Comparison of ENCODE assay signal across 8 cellular contexts in the genomic region with DNA sequence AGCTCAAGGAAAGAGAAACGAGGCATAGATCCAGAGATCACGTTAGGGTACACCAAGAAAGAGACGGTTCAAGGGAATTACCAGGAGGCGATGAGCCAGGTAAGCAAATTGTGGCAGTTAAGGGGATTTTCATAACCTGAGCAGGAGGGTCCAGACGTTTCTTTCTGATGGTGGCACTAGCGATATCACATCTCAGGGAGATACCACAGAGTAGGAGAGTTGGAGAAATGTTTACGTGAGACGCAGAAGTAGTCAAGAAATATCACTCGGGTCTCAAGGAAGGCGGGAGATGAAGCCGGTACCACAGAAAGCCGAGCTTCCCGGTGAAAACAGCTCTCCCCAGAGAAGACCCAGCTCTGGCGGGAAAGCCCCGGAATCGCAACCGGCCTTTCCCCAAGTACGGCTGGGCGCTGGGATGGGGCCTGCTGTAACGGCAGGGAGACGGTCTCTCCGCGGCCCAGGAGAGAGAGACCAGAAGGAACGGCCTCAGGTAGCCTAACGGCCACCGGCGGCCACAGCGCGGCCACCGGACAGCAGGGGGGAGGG. TPM values are rescaled to one million over a fixed set of nuclear protein-coding genes. Genes with fewer than 3 reads are reported as not detected.
DNase-seq lines count a peak whose midpoint lies in the region; ATAC-seq and TF ChIP-seq lines count a peak whose summit lies in the region.

No MANE protein-coding gene starts in this region.

- ATAC-seq in GM21390 (IDR thresholded peaks at IDR 0.05; ENCODE audit: unreplicated experiment) (peak; percentile 17), activated B cell treated with CpG ODN at 0.5 μM for 24 hours (ENCODE audit: low read depth) (peak; percentile 46), omental fat pad (ENCODE audit: low FRiP score) (no peak)
- ATAC-seq in central memory CD8-positive, alpha-beta T cell (replicated peaks; ENCODE audit: extremely low read depth, poor library complexity, severe bottlenecking) = peak; percentile 46
- ATAC-seq in stimulated activated naive CD8-positive, alpha-beta T cell treated with anti-CD3 and anti-CD28 coated beads, Interleukin-15, amount 100 ng/mL, for 72 hours = peak; percentile 54

- peak overlapping the region; percentile 88 for H4K91ac ChIP-seq in mesenchymal stem cell (ENCODE audit: low read length)

- CTCF ChIA-PET in activated B cell treated with CpG ODN at 0.5 μM for 24 hours (lab: Charles Lee) = interaction anchor here (1.3 kb wide), 1 partner anchor 52 kb away, joined by 3 read pairs; a partner anchor contains a TSS

- H3K27me3 Mint-ChIP-seq in activated B cell treated with CpG ODN at 0.5 μM for 24 hours = no peaks in the 10 kb centered on the region
- no peaks in the 10 kb centered on the region for H3K27me3 Mint-ChIP-seq in central memory CD8-positive, alpha-beta T cell
- H3K27me3 Mint-ChIP-seq in stimulated activated naive CD8-positive, alpha-beta T cell treated with anti-CD3 and anti-CD28 coated beads, Interleukin-15, amount 100 ng/mL, for 72 hours = no peaks in the 10 kb centered on the region

- peak overlapping the region; percentile 51 for H2BK120ac ChIP-seq in mesenchymal stem cell (ENCODE audit: low read depth, low read length)

- peaks cover 49% of the 10 kb centered on the region for H3K4me1 Mint-ChIP-seq in activated B cell treated with CpG ODN at 0.5 μM for 24 hours
- H3K4me1 Mint-ChIP-seq in central memory CD8-positive, alpha-beta T cell = peaks cover 38% of the 10 kb centered on the region
- H3K4me1 Mint-ChIP-seq in stimulated activated naive CD8-positive, alpha-beta T cell treated with anti-CD3 and anti-CD28 coated beads, Interleukin-15, amount 100 ng/mL, for 72 hours = peaks cover 55% of the 10 kb centered on the region

- peaks cover 2% of the 10 kb centered on the region for H3K79me1 ChIP-seq in mesenchymal stem cell (replicated peaks; ENCODE audit: low read length, poor library complexity, severe bottlenecking)

- H3K27ac ChIP-seq in mesenchymal stem cell (ENCODE audit: low read length, poor library complexity, severe bottlenecking) = peak overlapping the region; percentile 59

- intact Hi-C loops in activated B cell treated with CpG ODN at 0.5 μM for 24 hours (cut with micrococcal nuclease) = loop anchor here (1.0 to 5.0 kb wide), 3 partner anchors 59 to 143 kb away; a partner anchor contains a TSS

- H3K14ac ChIP-seq in mesenchymal stem cell (ENCODE audit: low read length in 2 of 2) = peak overlapping the region in 1 of 2 experiments; percentile 19

- H3K4me2 ChIP-seq in mesenchymal stem cell (ENCODE audit: low read length, poor library complexity, severe bottlenecking) = peak overlapping the region; percentile 86

- POLR2A ChIA-PET in activated B cell treated with CpG ODN at 0.5 μM for 24 hours (lab: Charles Lee) = interaction anchor here (0.6 to 2.8 kb wide), 16 partner anchors 12 to 577 kb away, joined by 3 to 61 read pairs (median 4); a partner anchor contains a TSS

- H3K27ac Mint-ChIP-seq in activated B cell treated with CpG ODN at 0.5 μM for 24 hours = peak overlapping the region; percentile 98
- H3K27ac Mint-ChIP-seq in central memory CD8-positive, alpha-beta T cell (ENCODE audit: low read depth) = peak overlapping the region; percentile 92
- H3K27ac Mint-ChIP-seq in stimulated activated naive CD8-positive, alpha-beta T cell treated with anti-CD3 and anti-CD28 coated beads, Interleukin-15, amount 100 ng/mL, for 72 hours = peak overlapping the region; percentile 98

- no peak for TF ChIP-seq CTCF in activated B cell treated with CpG ODN at 0.5 μM for 24 hours (IDR thresholded peaks at IDR 0.05)
- no peak for TF ChIP-seq CTCF in omental fat pad (IDR thresholded peaks at IDR 0.05)

- H3K18ac ChIP-seq in mesenchymal stem cell (ENCODE audit: low read depth in 1 of 2, low read length in 2 of 2) = peak overlapping the region; percentile 93 to 96

- H3K4me3 Mint-ChIP-seq in activated B cell treated with CpG ODN at 0.5 μM for 24 hours = peak overlapping the region; percentile 95
- H3K4me3 Mint-ChIP-seq in central memory CD8-positive, alpha-beta T cell = peak overlapping the region; percentile 93
- H3K4me3 Mint-ChIP-seq in stimulated activated naive CD8-positive, alpha-beta T cell treated with anti-CD3 and anti-CD28 coated beads, Interleukin-15, amount 100 ng/mL, for 72 hours = peak overlapping the region; percentile 81 to 98

- peak overlapping the region; percentile 72 for H2AFZ ChIP-seq in mesenchymal stem cell (ENCODE audit: low read depth, low read length)

- peak; percentile 12 for DNase-seq in COLO668 (lab: John Stamatoyannopoulos, UW; ENCODE audit: unreplicated experiment)
- peak; percentile 7 for DNase-seq in HS-27A (ENCODE audit: low read depth)
- no peak for DNase-seq in activated B cell treated with CpG ODN at 0.5 μM for 24 hours
- DNase-seq in central memory CD8-positive, alpha-beta T cell (ENCODE audit: low spot score in 2 of 2) = peak; percentile 28 to 44
- no peak for DNase-seq in mesenchymal stem cell
- DNase-seq in stimulated activated naive CD8-positive, alpha-beta T cell treated with anti-CD3 and anti-CD28 coated beads, Interleukin-15, amount 100 ng/mL, for 72 hours = peak; percentile 31 to 58
- no peak for DNase-seq in omental fat pad (ENCODE audit: low spot score)

- H4K8ac ChIP-seq in mesenchymal stem cell (ENCODE audit: low read length) = peak overlapping the region; percentile 92

- no peaks in the 10 kb centered on the region for H3K36me3 ChIP-seq in mesenchymal stem cell (ENCODE audit: control insufficient read depth in 1 of 2, insufficient read depth in 2 of 2, low read depth in 1 of 2, low read length in 2 of 2)

- peak overlapping the region; percentile 85 to 100 for H3K4me3 ChIP-seq in mesenchymal stem cell (ENCODE audit: insufficient read depth in 1 of 2, low read depth in 1 of 2, low read length in 2 of 2)

- H2BK12ac ChIP-seq in mesenchymal stem cell (ENCODE audit: low read length in 2 of 2) = peak overlapping the region in 1 of 2 experiments; percentile 49

- peaks cover 16% of the 10 kb centered on the region for H3K36me3 Mint-ChIP-seq in activated B cell treated with CpG ODN at 0.5 μM for 24 hours (ENCODE audit: low read depth)
- peaks cover 16% of the 10 kb centered on the region for H3K36me3 Mint-ChIP-seq in central memory CD8-positive, alpha-beta T cell (ENCODE audit: insufficient read depth)

- H3K4me1 ChIP-seq in mesenchymal stem cell (ENCODE audit: control insufficient read depth, insufficient read depth, low read depth, low read length) = peaks cover 4% of the 10 kb centered on the region

- peaks cover 0 to 2% of the 10 kb centered on the region in 2 experiments for H3K27me3 ChIP-seq in mesenchymal stem cell (ENCODE audit: control insufficient read depth in 1 of 2, insufficient read depth in 1 of 2, low read length in 2 of 2)

- H3K23ac ChIP-seq in mesenchymal stem cell (ENCODE audit: low read length in 2 of 2) = no peak overlapping the region

- H3K9ac ChIP-seq in mesenchymal stem cell (ENCODE audit: low read length) = peak overlapping the region; percentile 99

- WGBS in mesenchymal stem cell = 1% methylated on average over 19 of the region's 30 CpGs

- no peak overlapping the region for H2BK5ac ChIP-seq in mesenchymal stem cell (ENCODE audit: low read depth, low read length, poor library complexity, severe bottlenecking)

- peak overlapping the region; percentile 10 to 85 for H3K4ac ChIP-seq in mesenchymal stem cell (ENCODE audit: low read depth in 1 of 2, low read length in 2 of 2)

- no peaks in the 10 kb centered on the region for H3K9me3 ChIP-seq in mesenchymal stem cell (ENCODE audit: control insufficient read depth, low read length)

- no peak overlapping the region for H2AK5ac ChIP-seq in mesenchymal stem cell (ENCODE audit: low read length, severe bottlenecking)

- peak overlapping the region; percentile 26 for H2BK15ac ChIP-seq in mesenchymal stem cell (ENCODE audit: low read depth, poor library complexity, severe bottlenecking)

- H3K9me3 Mint-ChIP-seq in activated B cell treated with CpG ODN at 0.5 μM for 24 hours = no peaks in the 10 kb centered on the region
- H3K9me3 Mint-ChIP-seq in central memory CD8-positive, alpha-beta T cell = no peaks in the 10 kb centered on the region
- H3K9me3 Mint-ChIP-seq in stimulated activated naive CD8-positive, alpha-beta T cell treated with anti-CD3 and anti-CD28 coated beads, Interleukin-15, amount 100 ng/mL, for 72 hours = no peaks in the 10 kb centered on the region

RNA-seq across cellular contexts. Expression of a gene that starts 0.5 kb away (rescaled TPM):
- 42.8 and 43.2 TPM in 2 replicates for total RNA-seq in activated B cell treated with CpG ODN at 0.5 μM for 24 hours
- polyA plus RNA-seq in mesenchymal stem cell (2013, experiment 1 of 2) = 9.6 TPM
- 10.1 TPM for polyA plus RNA-seq in mesenchymal stem cell (2013, experiment 2 of 2)
- 10 to 100 TPM; 13.6 to 23.0 (median 18.2) TPM for total RNA-seq in omental fat pad

RNA-seq across cellular contexts. Expression of a gene that starts 13.8 kb away (rescaled TPM):
- total RNA-seq in activated B cell treated with CpG ODN at 0.5 μM for 24 hours = 44.7 and 49.2 TPM in 2 replicates
- 40.7 TPM for polyA plus RNA-seq in mesenchymal stem cell (2013, experiment 1 of 2)
- 39.6 TPM for polyA plus RNA-seq in mesenchymal stem cell (2013, experiment 2 of 2)
- total RNA-seq in omental fat pad = 10 to 100 TPM; 24.1 to 47.7 (median 31.3) TPM

RNA-seq across cellular contexts. Expression of a gene that starts 51.9 kb away (rescaled TPM):
- total RNA-seq in activated B cell treated with CpG ODN at 0.5 μM for 24 hours (40.0 and 43.6 TPM in 2 replicates), omental fat pad (10 to 100 TPM; 13.7 to 32.0 (median 22.3) TPM)
- polyA plus RNA-seq in mesenchymal stem cell (2013, experiment 1 of 2) = 15.2 TPM
- polyA plus RNA-seq in mesenchymal stem cell (2013, experiment 2 of 2) = 16.5 TPM

Comparison
In these comparisons a context has a peak if more than half of its experiments do, and no peak if none do; other contexts are left out.
1. DNase-seq: peak in COLO668 (single experiment), HS-27A (single experiment), central memory CD8-positive, alpha-beta T cell (2 of 2) and stimulated activated naive CD8-positive, alpha-beta T cell treated with anti-CD3 and anti-CD28 coated beads, Interleukin-15, amount 100 ng/mL, for 72 hours (2 of 2); none in activated B cell treated with CpG ODN at 0.5 μM for 24 hours (single experiment), mesenchymal stem cell (single experiment) and omental fat pad (single experiment).
2. Peak in every context shown above with its lines, with median percentiles within 50 percentile points of each other: H3K27ac Mint-ChIP-seq and H3K4me3 Mint-ChIP-seq.